22 cellular contexts compared by ENCODE assay signal in the genomic region with DNA sequence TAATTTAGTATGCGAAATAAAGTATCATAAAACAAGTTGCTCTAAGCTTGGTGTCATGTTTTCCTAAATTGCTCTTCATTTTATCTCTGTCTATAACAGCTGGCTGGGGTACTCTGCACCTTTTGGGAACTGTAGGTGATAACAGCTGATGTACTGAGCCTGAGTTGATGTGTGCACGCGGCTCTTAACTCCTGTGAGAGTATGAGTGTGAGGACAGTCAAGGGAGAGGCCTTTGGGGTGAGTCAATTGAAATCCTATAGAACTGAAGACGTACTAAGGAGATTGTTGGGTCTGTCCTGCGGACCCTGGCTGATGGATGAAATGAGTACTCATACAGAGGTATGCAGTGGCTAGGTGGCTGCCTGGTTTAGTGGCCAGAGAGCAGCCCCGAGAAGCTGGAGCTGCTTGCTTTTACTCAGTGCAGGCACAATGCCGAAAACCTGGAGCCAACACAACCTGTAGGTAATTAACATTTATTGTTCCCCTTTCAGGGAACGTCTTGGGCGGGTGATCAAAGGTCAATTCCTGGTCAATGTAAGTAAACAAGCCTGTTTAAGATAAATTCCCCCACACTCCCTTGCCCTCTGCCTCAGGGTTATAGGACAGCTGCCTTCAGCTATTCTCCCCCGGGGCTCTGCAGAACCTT.
DNase-seq lines count a peak whose midpoint lies in the region; TF ChIP-seq lines count a peak whose summit lies in the region.
"Had no signal": no experiment of that assay in that cellular context is flagged by ENCODE, and none has a peak within 500 bp of the region (broad histone marks: within the 10 kb centered on the region; RNA-seq: fewer than 3 reads in every experiment).

No MANE protein-coding gene starts in this region.

- H3K79me2 ChIP-seq in hepatocyte: no peaks in the 10 kb centered on the region

- H3K9me2 ChIP-seq in hepatocyte (replicated peaks; ENCODE audit: insufficient read depth): no peaks in the 10 kb centered on the region

- DNase-seq in NCI-H146 (lab: John Stamatoyannopoulos, UW) (peak; percentile 5), NCI-H146 treated with DMSO at 0.1 percent for 48 hours (lab: John Stamatoyannopoulos, UW; ENCODE audit: unreplicated experiment) (no peak), hepatocyte (ENCODE audit: low spot score) (peak; percentile 58), GM03348 (ENCODE audit: low spot score) (no peak), suprapubic skin (ENCODE audit: low spot score in 2 of 2) (no peak)
- no peak for DNase-seq in activated naive CD4-positive, alpha-beta T cell (lab: John Stamatoyannopoulos, UW)
- DNase-seq: BE2C; Calu3; CD8-positive, alpha-beta memory T cell; DND-41; Kasumi-1; MV-4-11; NCI-H1105 treated with DMSO at 0.1 percent for 48 hours; NCI-H1694; NCI-H2029 treated with DMSO at 0.1 percent for 48 hours; NCI-H2227 treated with DMSO at 0.1 percent for 48 hours; NCI-H526 treated with DMSO at 0.1 percent for 48 hours; PC-9; SHP77 treated with DMSO at 0.1 percent for 48 hours had no signal

- H3K4me3 ChIP-seq in hepatocyte (no peak overlapping the region), mucosa of rectum (ENCODE audit: low read length in 2 of 2) (peak overlapping the region in 1 of 2 donors; percentile 26), suprapubic skin (no peak overlapping the region)
- H3K4me3 ChIP-seq: K562, PC-9 had no signal

- TF ChIP-seq POLR2A in suprapubic skin (IDR thresholded peaks at IDR 0.05): no peak

- H3K27me3 ChIP-seq in hepatocyte: peaks cover 29% of the 10 kb centered on the region
- H3K27me3 ChIP-seq in mucosa of rectum (ENCODE audit: control insufficient read depth in 2 of 2, insufficient read depth in 2 of 2, low read length in 2 of 2): peaks cover 2 to 3% of the 10 kb centered on the region in 2 donors
- peaks cover 42% of the 10 kb centered on the region for H3K27me3 ChIP-seq in suprapubic skin

- H3K9ac ChIP-seq in mucosa of rectum (ENCODE audit: low read depth in 1 of 2, low read length in 2 of 2): no peak overlapping the region

- H3K36me3 ChIP-seq in hepatocyte (replicated peaks; ENCODE audit: insufficient read depth, low read depth) (no peaks in the 10 kb centered on the region), mucosa of rectum (ENCODE audit: control insufficient read depth in 2 of 2, insufficient read depth in 2 of 2, low read length in 2 of 2) (no peaks in the 10 kb centered on the region), suprapubic skin (no peaks in the 10 kb centered on the region)
- H3K36me3 ChIP-seq: BE2C had no signal

- TF ChIP-seq CTCF in hepatocyte (IDR thresholded peaks at IDR 0.05; ENCODE audit: poor library complexity) (no peak), suprapubic skin (IDR thresholded peaks at IDR 0.05) (no peak)

- 27% methylated on average over 10 of the region's 10 CpGs for WGBS in hepatocyte (ENCODE audit: low lambda C conversion rate, missing lambda C conversion rate)
- 60% methylated on average over 10 of the region's 10 CpGs for WGBS in suprapubic skin

- no peak overlapping the region for H2AFZ ChIP-seq in hepatocyte
- H2AFZ ChIP-seq: PC-9 had no signal

- no peak for TF ChIP-seq EP300 in suprapubic skin (IDR thresholded peaks at IDR 0.05)

- H3K27ac ChIP-seq in hepatocyte: peak overlapping the region; percentile 16
- peak overlapping the region; percentile 27 to 43 for H3K27ac ChIP-seq in mucosa of rectum (ENCODE audit: low read depth in 2 of 2, low read length in 2 of 2)
- no peak overlapping the region for H3K27ac ChIP-seq in suprapubic skin
- H3K27ac ChIP-seq: 22Rv1, PC-9 had no signal

- H4K20me1 ChIP-seq in hepatocyte (ENCODE audit: insufficient read depth, poor library complexity, severe bottlenecking): no peaks in the 10 kb centered on the region

- peak overlapping the region; percentile 54 for H3K4me2 ChIP-seq in hepatocyte
- H3K4me2 ChIP-seq: PC-9 had no signal

- peaks cover 4% of the 10 kb centered on the region for H3K9me3 ChIP-seq in hepatocyte (ENCODE audit: low read depth)
- no peaks in the 10 kb centered on the region for H3K9me3 ChIP-seq in mucosa of rectum (ENCODE audit: control insufficient read depth in 2 of 2, low read length in 2 of 2)
- H3K9me3 ChIP-seq in suprapubic skin: no peaks in the 10 kb centered on the region
- H3K9me3 ChIP-seq: BE2C had no signal

- H3K4me1 ChIP-seq in hepatocyte (ENCODE audit: insufficient read depth) (peaks cover 16% of the 10 kb centered on the region), mucosa of rectum (ENCODE audit: control insufficient read depth in 2 of 2, insufficient read depth in 2 of 2, low read length in 2 of 2) (peaks cover 8 to 12% of the 10 kb centered on the region in 2 donors), suprapubic skin (peaks cover 15% of the 10 kb centered on the region)
- H3K4me1 ChIP-seq: BE2C had no signal

Comparison
In these comparisons a context has a peak if more than half of its experiments do, and no peak if none do; other contexts are left out.
1. DNase-seq: peak in NCI-H146 (single experiment) and hepatocyte (single experiment); none in NCI-H146 treated with DMSO at 0.1 percent for 48 hours (single experiment), GM03348 (single experiment), activated naive CD4-positive, alpha-beta T cell (0 of 4) and suprapubic skin (0 of 2).